13 cellular contexts compared by ENCODE assay signal in genomic region chrX:69025802-69026301, GRCh38.
DNase-seq lines count a peak whose midpoint lies in the region; ATAC-seq, FAIRE-seq and TF ChIP-seq lines count a peak whose summit lies in the region.
"Had no signal": no experiment of that assay in that cellular context is flagged by ENCODE, and none has a peak within 500 bp of the region (broad histone marks: within the 10 kb centered on the region; RNA-seq: fewer than 3 reads in every experiment).

No MANE protein-coding gene starts in this region.

- H3K9me3 Mint-ChIP-seq in astrocyte (ENCODE audit: unreplicated experiment) = peaks cover 5% of the 10 kb centered on the region
- no peaks in the 10 kb centered on the region for H3K9me3 Mint-ChIP-seq in activated T-cell treated with anti-CD3 and anti-CD28 coated beads, Interleukin-2, amount 50 U/mL, for 24 hours
- H3K9me3 Mint-ChIP-seq: activated naive CD4-positive, alpha-beta T cell treated with anti-CD3 and anti-CD28 coated beads, Interleukin-2, amount 50 U/mL, for 72 hours; dendritic cell treated with granulocyte-macrophage colony-stimulating factor and Interleukin-4, amounts not matched to agents 40 ng/mL and 50 ng/mL, for 4 days had no signal

- ATAC-seq in HG02970 (IDR thresholded peaks at IDR 0.05; ENCODE audit: low FRiP score, unreplicated experiment) = no peak
- ATAC-seq: activated naive CD4-positive, alpha-beta T cell treated with anti-CD3 and anti-CD28 coated beads, Interleukin-2, amount 50 U/mL, for 72 hours had no signal

- H3K4me1 ChIP-seq in astrocyte (ENCODE audit: insufficient read depth, low read length) (peaks cover 14% of the 10 kb centered on the region), subcutaneous abdominal adipose tissue (ENCODE audit: control insufficient read depth in 5 of 5, insufficient read depth in 5 of 5, low read length in 5 of 5) (peaks cover 4 to 63% (median 21%) of the 10 kb centered on the region in 5 donors)

- no peak overlapping the region for H2AFZ ChIP-seq in astrocyte (ENCODE audit: low read depth, low read length)

- no peaks in the 10 kb centered on the region for H3K79me2 ChIP-seq in astrocyte (ENCODE audit: insufficient read depth, low read length)

- H3K27me3 ChIP-seq in astrocyte (ENCODE audit: insufficient read depth, low read length) = no peaks in the 10 kb centered on the region
- peaks cover 4 to 10% (median 8%) of the 10 kb centered on the region in 5 donors for H3K27me3 ChIP-seq in subcutaneous abdominal adipose tissue (ENCODE audit: control insufficient read depth in 5 of 5, insufficient read depth in 4 of 5, low read length in 5 of 5)

- H3K9ac ChIP-seq in astrocyte (ENCODE audit: low read length) = no peak overlapping the region
- H3K9ac ChIP-seq in subcutaneous abdominal adipose tissue (ENCODE audit: low read length in 5 of 5) = no peak overlapping the region

- H3K27ac Mint-ChIP-seq in astrocyte (ENCODE audit: unreplicated experiment) = peak overlapping the region; percentile 26
- no peak overlapping the region for H3K27ac Mint-ChIP-seq in activated T-cell treated with anti-CD3 and anti-CD28 coated beads, Interleukin-2, amount 50 U/mL, for 24 hours
- H3K27ac Mint-ChIP-seq: activated naive CD4-positive, alpha-beta T cell treated with anti-CD3 and anti-CD28 coated beads, Interleukin-2, amount 50 U/mL, for 72 hours; dendritic cell treated with granulocyte-macrophage colony-stimulating factor and Interleukin-4, amounts not matched to agents 40 ng/mL and 50 ng/mL, for 4 days had no signal

- no peak overlapping the region for H3K4me3 Mint-ChIP-seq in astrocyte (ENCODE audit: unreplicated experiment)
- no peak overlapping the region for H3K4me3 Mint-ChIP-seq in activated T-cell treated with anti-CD3 and anti-CD28 coated beads, Interleukin-2, amount 50 U/mL, for 24 hours
- H3K4me3 Mint-ChIP-seq: dendritic cell treated with granulocyte-macrophage colony-stimulating factor and Interleukin-4, amounts not matched to agents 40 ng/mL and 50 ng/mL, for 4 days had no signal

- H3K9me3 ChIP-seq in astrocyte (ENCODE audit: insufficient read depth, low read depth, low read length) (no peaks in the 10 kb centered on the region), subcutaneous abdominal adipose tissue (ENCODE audit: control insufficient read depth in 5 of 5, low read length in 5 of 5) (peaks cover 0 to 4% (median 0%) of the 10 kb centered on the region in 5 donors)
- H3K9me3 ChIP-seq: thoracic aorta had no signal

- peaks cover 7% of the 10 kb centered on the region for H3K4me1 Mint-ChIP-seq in astrocyte (ENCODE audit: low read depth, unreplicated experiment)
- no peaks in the 10 kb centered on the region for H3K4me1 Mint-ChIP-seq in activated T-cell treated with anti-CD3 and anti-CD28 coated beads, Interleukin-2, amount 50 U/mL, for 24 hours (ENCODE audit: low read depth)

- peak; percentile 80 for DNase-seq in HT1080 (ENCODE audit: low read depth)
- peak; percentile 54 for DNase-seq in astrocyte (ENCODE audit: low read depth)
- peak; percentile 24 for DNase-seq in fibroblast of the conjunctiva (ENCODE audit: low read depth)
- DNase-seq in activated T-cell treated with anti-CD3 and anti-CD28 coated beads, Interleukin-2, amount 50 U/mL, for 24 hours = no peak
- no peak for DNase-seq in cerebellum (ENCODE audit: low spot score)
- DNase-seq: NCI-H1105 treated with DMSO at 0.1 percent for 48 hours, NCI-H774, SHP77 had no signal

- H4K20me1 ChIP-seq in astrocyte (ENCODE audit: insufficient read depth, low read length) = no peaks in the 10 kb centered on the region

- FAIRE-seq in astrocyte (lab: Jason Lieb, UNC) = peak; percentile 72

- no peak overlapping the region for H3K4me2 ChIP-seq in astrocyte (ENCODE audit: low read length)

- H3K36me3 ChIP-seq in astrocyte (ENCODE audit: insufficient read depth, low read length) (no peaks in the 10 kb centered on the region), subcutaneous abdominal adipose tissue (ENCODE audit: control insufficient read depth in 5 of 5, insufficient read depth in 5 of 5, low read length in 5 of 5) (no peaks in the 10 kb centered on the region)
- H3K36me3 ChIP-seq: thoracic aorta had no signal

- peak overlapping the region; percentile 19 for H3K27ac ChIP-seq in astrocyte (ENCODE audit: low read depth, low read length)
- peak overlapping the region; percentile 23 for H3K27ac ChIP-seq in subcutaneous abdominal adipose tissue (ENCODE audit: low read depth, low read length)
- H3K27ac ChIP-seq: thoracic aorta had no signal

- no peaks in the 10 kb centered on the region for H3K27me3 Mint-ChIP-seq in astrocyte (ENCODE audit: low read depth, unreplicated experiment)
- peaks cover 4% of the 10 kb centered on the region for H3K27me3 Mint-ChIP-seq in activated T-cell treated with anti-CD3 and anti-CD28 coated beads, Interleukin-2, amount 50 U/mL, for 24 hours
- H3K27me3 Mint-ChIP-seq: dendritic cell treated with granulocyte-macrophage colony-stimulating factor and Interleukin-4, amounts not matched to agents 40 ng/mL and 50 ng/mL, for 4 days had no signal

- H3K4me3 ChIP-seq in astrocyte (ENCODE audit: insufficient read depth, low read depth, low read length) (no peak overlapping the region), subcutaneous abdominal adipose tissue (ENCODE audit: low read depth in 1 of 5, low read length in 5 of 5) (no peak overlapping the region)
- H3K4me3 ChIP-seq: thoracic aorta had no signal

- TF ChIP-seq CTCF in astrocyte (IDR thresholded peaks at IDR 0.05; ENCODE audit: insufficient read depth, low read depth, low read length) = no peak

- H3K36me3 Mint-ChIP-seq in astrocyte (ENCODE audit: low read depth, unreplicated experiment) = peaks cover 2% of the 10 kb centered on the region
- no peaks in the 10 kb centered on the region for H3K36me3 Mint-ChIP-seq in activated T-cell treated with anti-CD3 and anti-CD28 coated beads, Interleukin-2, amount 50 U/mL, for 24 hours (ENCODE audit: low read depth)
- H3K36me3 Mint-ChIP-seq: activated naive CD4-positive, alpha-beta T cell treated with anti-CD3 and anti-CD28 coated beads, Interleukin-2, amount 50 U/mL, for 72 hours had no signal

Comparison
In these comparisons a context has a peak if more than half of its experiments do, and no peak if none do; other contexts are left out.
1. DNase-seq: peak in HT1080 (single experiment), astrocyte (single experiment) and fibroblast of the conjunctiva (single experiment); none in activated T-cell treated with anti-CD3 and anti-CD28 coated beads, Interleukin-2, amount 50 U/mL, for 24 hours (single experiment) and cerebellum (single experiment).